16 cellular contexts compared by ENCODE assay signal in the genomic region with DNA sequence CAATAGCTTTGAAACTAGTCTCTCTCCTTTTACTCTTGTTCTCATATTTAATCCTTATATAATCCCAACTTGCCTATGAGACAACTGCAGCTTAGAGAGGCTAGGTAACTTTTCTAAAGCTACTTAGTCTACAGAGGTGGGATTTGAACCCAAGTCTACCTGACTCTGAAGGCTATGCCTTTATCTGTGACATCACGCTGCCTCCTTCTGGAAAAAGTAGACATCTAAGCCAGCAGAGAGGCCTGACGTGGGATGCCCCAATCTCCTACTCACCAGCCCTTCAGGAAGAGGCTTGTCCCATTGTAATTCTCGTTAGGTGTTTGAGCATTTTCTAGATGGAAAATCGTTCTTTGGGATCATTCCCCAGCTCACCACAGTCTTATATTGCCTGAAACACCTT.
DNase-seq lines count a peak whose midpoint lies in the region; ATAC-seq and TF ChIP-seq lines count a peak whose summit lies in the region.
"Had no signal": no experiment of that assay in that cellular context is flagged by ENCODE, and none has a peak within 500 bp of the region (broad histone marks: within the 10 kb centered on the region; RNA-seq: fewer than 3 reads in every experiment).

No MANE protein-coding gene starts in this region.

- no TSS peak for BruUV-seq in HCT116 (replicated peaks; lab: Mats Ljungman, UMichigan)

- H3K4me1 ChIP-seq in HCT116 (ENCODE audit: control insufficient read depth in 1 of 2, insufficient read depth in 2 of 2, low read length in 2 of 2) = peaks cover 0 to 9% of the 10 kb centered on the region in 2 experiments; a peak in 2 of 4 replicates
- H3K4me1 ChIP-seq in foreskin keratinocyte = no peaks in the 10 kb centered on the region
- H3K4me1 ChIP-seq: HAP-1 had no signal

- no peaks in the 10 kb centered on the region for H3K36me3 ChIP-seq in HCT116 (ENCODE audit: control insufficient read depth in 1 of 2, insufficient read depth in 2 of 2, low read length in 2 of 2)
- H3K36me3 ChIP-seq: HAP-1 had no signal

- DNase-seq in HCT116 (ENCODE audit: low read depth, low spot score) = no peak
- DNase-seq in T-helper 17 cell = no peak
- DNase-seq in foreskin keratinocyte = no peak
- no peak for DNase-seq in NCI-H226
- no peak for DNase-seq in stimulated activated naive B cell treated with anti-CD40 and anti-IgM and Interleukin-4, amounts not matched to agents 10 μg/mL and 1 μg/mL and 100 μg/mL, for 72 hours
- DNase-seq in NOMO-1 (lab: John Stamatoyannopoulos, UW; ENCODE audit: unreplicated experiment in 2 of 2) = no peak
- DNase-seq: COR-L47, DMS153, DND-41, GDM1, HFFc6 had no signal

- H2AFZ ChIP-seq in HCT116 (ENCODE audit: low read depth, low read length, poor library complexity, severe bottlenecking) = no peak overlapping the region

- H3K79me2 ChIP-seq in HCT116 (ENCODE audit: insufficient read depth, low read length) = no peaks in the 10 kb centered on the region

- ATAC-seq in HCT116 (no peak), T-helper 17 cell (no peak), foreskin keratinocyte (no peak), GM18907 (IDR thresholded peaks at IDR 0.05; ENCODE audit: unreplicated experiment) (no peak)
- ATAC-seq in stimulated activated naive B cell treated with anti-CD40 and anti-IgM and Interleukin-4, amounts not matched to agents 10 μg/mL and 1 μg/mL and 100 μg/mL, for 72 hours (replicated peaks) = no peak
- ATAC-seq: A549; CD8-positive, alpha-beta T cell had no signal

- H3K9me3 Mint-ChIP-seq in stimulated activated naive B cell treated with anti-CD40 and anti-IgM and Interleukin-4, amounts not matched to agents 10 μg/mL and 1 μg/mL and 100 μg/mL, for 72 hours = no peaks in the 10 kb centered on the region
- H3K9me3 Mint-ChIP-seq: CD14-positive monocyte; CD8-positive, alpha-beta T cell; HFFc6 had no signal

- no peak overlapping the region for H3K4me3 Mint-ChIP-seq in T-helper 17 cell
- H3K4me3 Mint-ChIP-seq in stimulated activated naive B cell treated with anti-CD40 and anti-IgM and Interleukin-4, amounts not matched to agents 10 μg/mL and 1 μg/mL and 100 μg/mL, for 72 hours = no peak overlapping the region
- H3K4me3 Mint-ChIP-seq: CD14-positive monocyte; CD8-positive, alpha-beta T cell; HFFc6 had no signal

- H3K4me2 ChIP-seq in HCT116 (ENCODE audit: low read length) = no peak overlapping the region
- H3K4me2 ChIP-seq: A549 had no signal

- H3K9me2 ChIP-seq in HCT116 (ENCODE audit: insufficient read depth) = no peaks in the 10 kb centered on the region

- POLR2A ChIA-PET in HCT116 (lab: Charles Lee) = no interaction called here

- CTCF ChIA-PET in HCT116 (lab: Charles Lee) = interaction anchor here (1.0 kb wide), 1 partner anchor 109 kb away, joined by 3 read pairs; no protein-coding TSS in a partner anchor

- no peaks in the 10 kb centered on the region for H3K36me3 Mint-ChIP-seq in T-helper 17 cell (ENCODE audit: low read depth)
- H3K36me3 Mint-ChIP-seq in stimulated activated naive B cell treated with anti-CD40 and anti-IgM and Interleukin-4, amounts not matched to agents 10 μg/mL and 1 μg/mL and 100 μg/mL, for 72 hours = peaks cover 2 to 11% of the 10 kb centered on the region in 2 donors
- H3K36me3 Mint-ChIP-seq: CD14-positive monocyte; CD8-positive, alpha-beta T cell had no signal

- no peak for TF ChIP-seq POLR2A in HCT116 (IDR thresholded peaks at IDR 0.05; ENCODE audit: borderline replicate concordance, extremely low read depth, insufficient read depth, insufficient read length)

- intact Hi-C loops in HCT116 (cut with micrococcal nuclease) = no loop called here

- peak overlapping the region; percentile 9 for H3K27ac Mint-ChIP-seq in T-helper 17 cell
- H3K27ac Mint-ChIP-seq in stimulated activated naive B cell treated with anti-CD40 and anti-IgM and Interleukin-4, amounts not matched to agents 10 μg/mL and 1 μg/mL and 100 μg/mL, for 72 hours = no peak overlapping the region
- H3K27ac Mint-ChIP-seq: CD14-positive monocyte; CD8-positive, alpha-beta T cell; HFFc6 had no signal

- H4K20me1 ChIP-seq in HCT116 (ENCODE audit: insufficient read depth) = no peaks in the 10 kb centered on the region

- H3K27me3 Mint-ChIP-seq in T-helper 17 cell = peaks cover 17% of the 10 kb centered on the region
- no peaks in the 10 kb centered on the region for H3K27me3 Mint-ChIP-seq in stimulated activated naive B cell treated with anti-CD40 and anti-IgM and Interleukin-4, amounts not matched to agents 10 μg/mL and 1 μg/mL and 100 μg/mL, for 72 hours

- H3K27ac ChIP-seq in HCT116 (ENCODE audit: low read depth, low read length) (no peak overlapping the region), foreskin keratinocyte (no peak overlapping the region)

- peak; percentile 32; the same call in 1 of the 2 replicates for TF ChIP-seq RAD21 in HCT116 (IDR thresholded peaks at IDR 0.05; ENCODE audit: low read depth)

- H3K9me3 ChIP-seq in HCT116 (ENCODE audit: control insufficient read depth in 1 of 2, insufficient read depth in 1 of 2, low read depth in 1 of 2, low read length in 2 of 2) (no peaks in the 10 kb centered on the region), T-helper 17 cell (ENCODE audit: control insufficient read depth, low read length, poor library complexity, severe bottlenecking) (no peaks in the 10 kb centered on the region)
- H3K9me3 ChIP-seq: A549, HAP-1 had no signal

- RAD21 ChIA-PET in HCT116 (lab: Charles Lee; ENCODE audit: low non-redundant PET in 1 of 2, low total read pairs in 2 of 2, uncharacterized antibody in 2 of 2, unreplicated experiment in 2 of 2) = no interaction called here

- no peak for TF ChIP-seq CTCF in HCT116 (IDR thresholded peaks at IDR 0.05 in 2 of 3, conservative IDR thresholded peaks at IDR 0.05 in 1 of 3; ENCODE audit: borderline replicate concordance in 1 of 3, insufficient read depth in 1 of 3, low read depth in 2 of 3, low read length in 2 of 3)
- TF ChIP-seq CTCF in foreskin keratinocyte (conservative IDR thresholded peaks at IDR 0.05) = peak; percentile 11

- H3K27me3 ChIP-seq in HCT116 (ENCODE audit: insufficient read depth, low read length) = no peaks in the 10 kb centered on the region
- H3K27me3 ChIP-seq in foreskin keratinocyte = no peaks in the 10 kb centered on the region

- H3K9ac ChIP-seq in HCT116 (ENCODE audit: low read length) = no peak overlapping the region

- H3K4me1 Mint-ChIP-seq in T-helper 17 cell = peaks cover 4% of the 10 kb centered on the region
- no peaks in the 10 kb centered on the region for H3K4me1 Mint-ChIP-seq in stimulated activated naive B cell treated with anti-CD40 and anti-IgM and Interleukin-4, amounts not matched to agents 10 μg/mL and 1 μg/mL and 100 μg/mL, for 72 hours
- H3K4me1 Mint-ChIP-seq: CD14-positive monocyte had no signal

- H3K4me3 ChIP-seq in HCT116 (replicated peaks in 1 of 2; ENCODE audit: low read depth in 1 of 2, low read length in 2 of 2) = no peak overlapping the region
- H3K4me3 ChIP-seq: A549, HAP-1 had no signal

TF ChIP-seq in HCT116, 20 proteins besides CTCF, POLR2A, EP300 and RAD21:
- no peak for TF ChIP-seq ELF1 (IDR thresholded peaks at IDR 0.05; ENCODE audit: borderline replicate concordance, low read depth)
- no peak for TF ChIP-seq JUND (IDR thresholded peaks at IDR 0.05)
- no peak for TF ChIP-seq MAX (IDR thresholded peaks at IDR 0.05)
- no peak for TF ChIP-seq TCF7L2 (IDR thresholded peaks at IDR 0.05; ENCODE audit: borderline replicate concordance, extremely low read depth, insufficient read depth, insufficient read length)
- no peak for TF ChIP-seq ATF3 (IDR thresholded peaks at IDR 0.05)
- TF ChIP-seq CBX3 (IDR thresholded peaks at IDR 0.05; ENCODE audit: low read depth) = no peak
- no peak for TF ChIP-seq SIN3A (IDR thresholded peaks at IDR 0.05; ENCODE audit: low read depth)
TF ChIP-seq in HCT116: peak in this region for 0.
